Comparison of ENCODE assay signal across 20 cellular contexts in the genomic region with DNA sequence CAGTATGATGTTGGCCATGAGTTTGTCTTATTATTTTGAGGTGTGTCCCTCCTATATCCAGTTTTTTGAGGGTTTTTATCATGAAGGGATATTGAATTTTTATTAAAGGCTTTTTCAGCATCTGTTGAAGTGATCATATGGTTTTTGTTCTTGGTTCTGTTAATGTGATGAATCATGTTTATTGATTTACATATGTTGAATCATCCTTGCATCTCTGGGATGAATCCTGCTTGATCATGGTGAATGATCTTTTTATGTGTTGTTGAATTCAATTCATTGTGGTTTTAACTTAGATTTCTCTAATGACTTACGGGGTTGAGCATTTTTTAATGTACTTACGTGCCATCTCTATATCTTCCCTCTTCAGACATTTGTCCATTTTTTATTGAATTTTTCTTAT. TPM values are rescaled to one million over a fixed set of nuclear protein-coding genes. Genes with fewer than 3 reads are reported as not detected.
DNase-seq lines count a peak whose midpoint lies in the region; ATAC-seq and TF ChIP-seq lines count a peak whose summit lies in the region.
"Had no signal": no experiment of that assay in that cellular context is flagged by ENCODE, and none has a peak within 500 bp of the region (broad histone marks: within the 10 kb centered on the region; RNA-seq: fewer than 3 reads in every experiment).

No MANE protein-coding gene starts in this region.

- H3F3A ChIP-seq in MM.1S (ENCODE audit: insufficient read depth, low read length) = no peaks in the 10 kb centered on the region

- no peak for TF ChIP-seq POLR2A in IMR-90 (IDR thresholded peaks at IDR 0.05; ENCODE audit: low read depth, low read length)

- no peak overlapping the region for H2BK5ac ChIP-seq in IMR-90 (ENCODE audit: low read depth, low read length, poor library complexity, severe bottlenecking)

- H3K4ac ChIP-seq in IMR-90 (ENCODE audit: low read depth, low read length) = no peak overlapping the region

- no peaks in the 10 kb centered on the region for H3K9me3 ChIP-seq in IMR-90 (ENCODE audit: control insufficient read depth, insufficient read depth, low read length)
- no peaks in the 10 kb centered on the region for H3K9me3 ChIP-seq in neutrophil
- H3K9me3 ChIP-seq in MM.1S (replicated peaks; ENCODE audit: insufficient read depth, low read length) = no peaks in the 10 kb centered on the region
- H3K9me3 ChIP-seq: adrenal gland, BE2C, breast epithelium, Caco-2, HAP-1, SJSA1 had no signal

- H3K4me1 ChIP-seq in IMR-90 (ENCODE audit: control insufficient read depth, insufficient read depth, low read length) (no peaks in the 10 kb centered on the region), neutrophil (ENCODE audit: control insufficient read depth in 1 of 2, insufficient read depth in 1 of 2, low read depth in 1 of 2, low read length in 1 of 2) (peaks cover 27 to 38% of the 10 kb centered on the region in 2 experiments), MM.1S (ENCODE audit: low read length) (no peaks in the 10 kb centered on the region)
- H3K4me1 ChIP-seq: BE2C, breast epithelium, HAP-1, SJSA1 had no signal

- H2AFZ ChIP-seq in IMR-90 (replicated peaks; ENCODE audit: low read length, poor library complexity) (no peak overlapping the region), MM.1S (ENCODE audit: low read length) (no peak overlapping the region)

- H3K27me3 ChIP-seq in IMR-90 (ENCODE audit: control insufficient read depth, insufficient read depth, low read length) = no peaks in the 10 kb centered on the region
- no peaks in the 10 kb centered on the region for H3K27me3 ChIP-seq in neutrophil
- H3K27me3 ChIP-seq in MM.1S (replicated peaks; ENCODE audit: insufficient read depth, low read length) = no peaks in the 10 kb centered on the region
- H3K27me3 ChIP-seq: adrenal gland, BE2C, breast epithelium, SJSA1 had no signal

- no peak overlapping the region for H4K8ac ChIP-seq in IMR-90 (ENCODE audit: low read depth in 2 of 2, low read length in 2 of 2)

- CTCF ChIA-PET in IMR-90 (lab: Yijun Ruan, JAX) = no interaction called here

- peaks cover 8 to 9% of the 10 kb centered on the region in 2 experiments; a peak in 3 of 4 replicates for H3K79me1 ChIP-seq in IMR-90 (ENCODE audit: low read depth in 1 of 2, low read length in 2 of 2)

- H3K4me1 Mint-ChIP-seq in activated T-cell treated with anti-CD3 and anti-CD28 coated beads, Interleukin-2, amount 50 U/mL, for 72 hours (ENCODE audit: low read depth) = peaks cover 31% of the 10 kb centered on the region

- H3K27ac ChIP-seq in IMR-90 (ENCODE audit: insufficient read depth, low read length) (no peak overlapping the region), cingulate gyrus (ENCODE audit: low read depth, low read length) (peak overlapping the region; percentile 21), neutrophil (peak overlapping the region; percentile 81), caudate nucleus (ENCODE audit: low read depth, low read length) (no peak overlapping the region), MM.1S (ENCODE audit: low read length) (no peak overlapping the region)
- H3K27ac ChIP-seq: adrenal gland, breast epithelium, SJSA1, VCaP had no signal

- no peaks in the 10 kb centered on the region for H3K9me2 ChIP-seq in MM.1S (replicated peaks; ENCODE audit: insufficient read depth, low read length)

- no peak overlapping the region for H3K4me3 Mint-ChIP-seq in activated T-cell treated with anti-CD3 and anti-CD28 coated beads, Interleukin-2, amount 50 U/mL, for 72 hours
- H3K4me3 Mint-ChIP-seq: neural crest cell had no signal

- H3K27ac Mint-ChIP-seq in activated T-cell treated with anti-CD3 and anti-CD28 coated beads, Interleukin-2, amount 50 U/mL, for 72 hours = peak overlapping the region; percentile 51
- H3K27ac Mint-ChIP-seq: progenitor cell of endocrine pancreas had no signal

- peaks cover 3 to 4% of the 10 kb centered on the region in 2 donors for H3K9me3 Mint-ChIP-seq in activated T-cell treated with anti-CD3 and anti-CD28 coated beads, Interleukin-2, amount 50 U/mL, for 72 hours

- POLR2A ChIA-PET in IMR-90 (lab: Charles Lee; ENCODE audit: unreplicated experiment) = no interaction called here

- no peak for TF ChIP-seq RAD21 in IMR-90 (IDR thresholded peaks at IDR 0.05; ENCODE audit: low read length)

- H3K9me1 ChIP-seq in IMR-90 (ENCODE audit: insufficient read depth, low read length) = peaks cover 3% of the 10 kb centered on the region

- no peak overlapping the region for H4K5ac ChIP-seq in IMR-90 (ENCODE audit: low read depth, low read length)

- H3K14ac ChIP-seq in IMR-90 (replicated peaks; ENCODE audit: low read depth, low read length) = no peak overlapping the region

- H2BK20ac ChIP-seq in IMR-90 (ENCODE audit: low read depth, low read length) = no peak overlapping the region

- H3K4me2 ChIP-seq in IMR-90 (ENCODE audit: low read depth, low read length) (no peak overlapping the region), MM.1S (ENCODE audit: low read depth, low read length) (no peak overlapping the region)

- H3K79me2 ChIP-seq in MM.1S (ENCODE audit: low read length) = peaks cover 12% of the 10 kb centered on the region; the same call in 1 of the 2 replicates

- DNase-seq in activated T-cell treated with anti-CD3 and anti-CD28 coated beads, Interleukin-2, amount 50 U/mL, for 72 hours = no peak
- no peak for DNase-seq in activated T-cell treated with anti-CD3 and anti-CD28 coated beads, Interleukin-2, amount 50 U/mL, for 48 hours
- DNase-seq in IMR-90 = peak; percentile 61
- DNase-seq in caudate nucleus (lab: John Stamatoyannopoulos, UW) = no peak
- no peak for DNase-seq in MM.1S
- DNase-seq: activated CD4-positive, alpha-beta T cell treated with anti-CD3 and anti-CD28 coated beads, Interleukin-2, amount 50 U/mL, for 1 hour; activated effector memory CD4-positive, alpha-beta T cell treated with Interleukin-2 at 50 U/mL for 16 hours; adrenal gland; BE2C; Caco-2; KG1 had no signal

- no peak overlapping the region for H2BK120ac ChIP-seq in IMR-90 (ENCODE audit: low read depth, low read length)

- H4K91ac ChIP-seq in IMR-90 (ENCODE audit: insufficient read depth, low read depth, low read length) = no peak overlapping the region

- H3K4me3 ChIP-seq in IMR-90 (ENCODE audit: insufficient read depth, low read depth, low read length) = no peak overlapping the region
- H3K4me3 ChIP-seq in neutrophil (ENCODE audit: low read depth in 1 of 2, low read length in 1 of 2) = no peak overlapping the region
- no peak overlapping the region for H3K4me3 ChIP-seq in MM.1S (ENCODE audit: low read length)
- H3K4me3 ChIP-seq: adrenal gland, breast epithelium, HAP-1, SJSA1 had no signal

- peaks cover 24 to 56% of the 10 kb centered on the region in 2 donors for H3K36me3 Mint-ChIP-seq in activated T-cell treated with anti-CD3 and anti-CD28 coated beads, Interleukin-2, amount 50 U/mL, for 72 hours (ENCODE audit: insufficient read depth in 2 of 2)

- dilution Hi-C loops in IMR-90 (cut with HindIII; ENCODE audit: low sequenced_read_pairs, unreplicated experiment) = no loop called here

- WGBS in IMR-90 (ENCODE audit: extremely low coverage in 2 of 2, insufficient read length in 1 of 2), 2 experiments = no CpG with 5 or more reads among the region's 2 CpGs

- H3K36me3 ChIP-seq in IMR-90 (ENCODE audit: control insufficient read depth, insufficient read depth, low read length) (peaks cover 23% of the 10 kb centered on the region), neutrophil (peaks cover 37% of the 10 kb centered on the region), MM.1S (replicated peaks; ENCODE audit: insufficient read depth, low read length) (peaks cover 14% of the 10 kb centered on the region; the same call in 1 of the 2 replicates)

- intact Hi-C loops in IMR-90 (cut with micrococcal nuclease) = no loop called here

- TF ChIP-seq CTCF in IMR-90 (conservative IDR thresholded peaks at IDR 0.05; ENCODE audit: low read depth, low read length) (no peak), neutrophil (IDR thresholded peaks at IDR 0.05) (no peak), MM.1S (IDR thresholded peaks at IDR 0.05; ENCODE audit: low read length) (no peak)

- no peak overlapping the region for H3K56ac ChIP-seq in IMR-90 (ENCODE audit: extremely low read depth, insufficient read depth, low read length)

- BruUV-seq in IMR-90 (replicated peaks; lab: Mats Ljungman, UMichigan) = no TSS peak

- H3K9ac ChIP-seq in IMR-90 (ENCODE audit: low read depth, low read length) = no peak overlapping the region
- H3K9ac ChIP-seq in MM.1S (ENCODE audit: low read length) = no peak overlapping the region

- no peak overlapping the region for H3K18ac ChIP-seq in IMR-90 (ENCODE audit: low read depth, low read length)

- in situ Hi-C loops in IMR-90 (cut with MboI; ENCODE audit: low sequenced_read_pairs) = no loop called here

- H2AK5ac ChIP-seq in IMR-90 (ENCODE audit: low read depth, low read length) = no peak overlapping the region

- no peak for ATAC-seq in activated T-cell treated with anti-CD3 and anti-CD28 coated beads, Interleukin-2, amount 50 U/mL, for 72 hours (replicated peaks in 1 of 2)
- ATAC-seq in IMR-90 (ENCODE audit: low read depth) (no peak), GM18517 (IDR thresholded peaks at IDR 0.05; ENCODE audit: unreplicated experiment) (no peak)

- H2AK9ac ChIP-seq in IMR-90 (replicated peaks; ENCODE audit: low read depth, low read length, poor library complexity) = no peak overlapping the region

- no peak overlapping the region for H3K23ac ChIP-seq in IMR-90 (ENCODE audit: low read depth, low read length)

- H2BK15ac ChIP-seq in IMR-90 (ENCODE audit: low read depth, low read length) = no peak overlapping the region

- no peaks in the 10 kb centered on the region for H4K20me1 ChIP-seq in IMR-90 (ENCODE audit: insufficient read depth, low read length)
- no peaks in the 10 kb centered on the region for H4K20me1 ChIP-seq in MM.1S (ENCODE audit: insufficient read depth, low read length)

- H3K27me3 Mint-ChIP-seq in activated T-cell treated with anti-CD3 and anti-CD28 coated beads, Interleukin-2, amount 50 U/mL, for 72 hours (ENCODE audit: low read depth) = no peaks in the 10 kb centered on the region
- H3K27me3 Mint-ChIP-seq: progenitor cell of endocrine pancreas had no signal

TF ChIP-seq in IMR-90, 13 proteins besides CTCF, POLR2A, EP300 and RAD21 (continues in another document):
- TF ChIP-seq CHD1 (IDR thresholded peaks at IDR 0.05; ENCODE audit: low read depth, low read length) = no peak
- no peak for TF ChIP-seq SMC3 (IDR thresholded peaks at IDR 0.05; ENCODE audit: low read depth, low read length)
- no peak for TF ChIP-seq RCOR1 (IDR thresholded peaks at IDR 0.05; ENCODE audit: insufficient replicate concordance, low read length)
- 0 out of 2 replicates have a peak, but pooled peaks have one; percentile 35 for TF ChIP-seq FOS (IDR thresholded peaks at IDR 0.05; ENCODE audit: low read depth, low read length)

RNA-seq across cellular contexts. Expression of a gene that starts 22.9 kb away (rescaled TPM):
- total RNA-seq in activated T-cell treated with anti-CD3 and anti-CD28 coated beads, Interleukin-2, amount 50 U/mL, for 72 hours = 100 to 1,000 TPM; 104 to 105 TPM
- total RNA-seq in IMR-90 (2012; rRNA removed) = 120 and 361 TPM in 2 replicates
- 86.2 and 121 TPM in 2 replicates for polyA plus RNA-seq in IMR-90 (2012; rRNA removed)
- 30.6 and 73.6 TPM in 2 replicates for polyA plus RNA-seq in IMR-90 (2012; cell fraction: cytosol; rRNA removed)
- 15.8 and 90.9 TPM in 2 replicates for polyA plus RNA-seq in IMR-90 (2012; cell fraction: nucleus; rRNA removed; ENCODE audit: low replicate concordance)

Comparison
In these comparisons a context has a peak if more than half of its experiments do, and no peak if none do; other contexts are left out.
1. H3K27ac ChIP-seq: peak in cingulate gyrus (single experiment) and neutrophil (single experiment); none in IMR-90 (single experiment), caudate nucleus (single experiment) and MM.1S (single experiment).